ENCODE assay signal across 9 cellular contexts in the genomic region with DNA sequence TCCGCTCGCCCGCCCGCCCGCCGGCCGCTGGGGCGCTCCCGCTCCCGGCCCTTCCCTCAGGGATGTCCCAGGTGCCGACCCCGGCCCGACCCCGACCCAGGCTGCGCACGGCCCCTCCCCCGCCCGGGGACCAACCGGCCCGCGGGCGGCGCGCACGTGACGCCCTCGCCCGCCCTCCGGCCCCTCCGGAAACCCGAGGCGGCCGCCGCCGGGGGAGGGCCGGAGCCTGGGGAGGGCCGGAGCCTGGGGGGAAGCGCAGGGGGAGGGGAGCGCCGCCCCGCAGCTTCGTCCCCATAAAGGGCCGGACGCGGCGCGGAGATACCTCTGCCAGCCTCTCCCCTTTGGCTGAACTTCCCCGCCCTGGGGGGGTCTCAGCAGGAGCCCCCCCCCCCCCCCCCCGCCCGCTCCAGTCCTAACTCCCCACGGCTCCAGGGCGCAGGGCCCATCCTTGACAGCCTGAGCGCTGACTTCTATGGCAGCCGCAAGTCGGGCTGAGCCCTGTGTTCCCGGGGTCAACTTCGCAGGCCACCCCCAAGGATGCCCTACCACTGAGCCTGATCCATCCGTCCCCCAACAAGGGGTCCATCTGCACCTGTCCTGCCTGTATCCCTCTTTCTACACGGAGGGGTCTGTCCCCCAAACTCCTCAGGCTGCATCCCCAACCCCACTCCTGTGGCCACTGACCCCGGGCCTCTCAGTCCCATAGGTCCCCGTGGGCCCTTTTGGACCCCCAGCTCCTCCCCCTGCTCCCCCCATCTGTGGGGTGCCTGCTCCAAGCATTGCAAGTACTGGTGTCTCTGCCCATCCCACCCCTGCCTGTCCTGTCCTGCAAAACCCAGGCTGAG. TPM values are rescaled to one million over a fixed set of nuclear protein-coding genes. Genes with fewer than 3 reads are reported as not detected.
DNase-seq lines count a peak whose midpoint lies in the region; ATAC-seq, FAIRE-seq and TF ChIP-seq lines count a peak whose summit lies in the region.
"Had no signal": no experiment of that assay in that cellular context is flagged by ENCODE, and none has a peak within 500 bp of the region (broad histone marks: within the 10 kb centered on the region; RNA-seq: fewer than 3 reads in every experiment).

A gene (minus strand): TSS at position 69 of the 845 bp plus-strand sequence. CDS start 174 bp downstream, outside the sequence.

- H3K4me3 ChIP-seq in CD4-positive, CD25-positive, alpha-beta regulatory T cell (ENCODE audit: low read depth, low read length): no peak within 1 kb of the TSS
- H3K4me3 ChIP-seq in RWPE2 (ENCODE audit: severe bottlenecking) (peak within 1 kb of the TSS; percentile 58), endothelial cell of umbilical vein (replicated peaks in 1 of 3; ENCODE audit: insufficient read depth in 1 of 3, low read depth in 1 of 3, low read length in 3 of 3) (peak within 1 kb of the TSS; percentile 23 to 69 (median 49))

- peaks cover 12% of the 10 kb centered on the region for H3K4me1 ChIP-seq in CD4-positive, CD25-positive, alpha-beta regulatory T cell (ENCODE audit: control insufficient read depth, insufficient read depth, low read length, poor library complexity, severe bottlenecking)
- H3K4me1 ChIP-seq in RWPE2 (ENCODE audit: insufficient read depth, poor library complexity, severe bottlenecking) (peaks cover 11% of the 10 kb centered on the region), endothelial cell of umbilical vein (ENCODE audit: control insufficient read depth, extremely low read depth, insufficient read depth, low read length) (peaks cover 11% of the 10 kb centered on the region)

- peak within 1 kb of the TSS; percentile 76 for H2AFZ ChIP-seq in endothelial cell of umbilical vein (ENCODE audit: low read depth, low read length)

- no peaks in the 10 kb centered on the region for H3K36me3 Mint-ChIP-seq in CD4-positive, CD25-positive, alpha-beta regulatory T cell
- peaks cover 0 to 2% (median 0%) of the 10 kb centered on the region in 3 donors for H3K36me3 Mint-ChIP-seq in naive thymus-derived CD8-positive, alpha-beta T cell

- no peak for TF ChIP-seq CTCF in RWPE2 (IDR thresholded peaks at IDR 0.05; ENCODE audit: poor library complexity, severe bottlenecking)
- no peak for TF ChIP-seq CTCF in endothelial cell of umbilical vein (IDR thresholded peaks at IDR 0.05; ENCODE audit: extremely low read depth in 1 of 2, insufficient read depth in 1 of 2, low read depth in 1 of 2, low read length in 2 of 2)
- no peak for TF ChIP-seq CTCF in D721Med (IDR thresholded peaks at IDR 0.05; ENCODE audit: insufficient read depth, missing control alignments)

- H3K27ac Mint-ChIP-seq in CD4-positive, CD25-positive, alpha-beta regulatory T cell: peak within 1 kb of the TSS in 1 of 3 donors; percentile 26
- H3K27ac Mint-ChIP-seq in naive thymus-derived CD8-positive, alpha-beta T cell: peak within 1 kb of the TSS in 1 of 10 donors; percentile 25

- no peaks in the 10 kb centered on the region for H4K20me1 ChIP-seq in endothelial cell of umbilical vein (replicated peaks; ENCODE audit: control insufficient read depth, extremely low read depth, insufficient read depth, low read length)

- peaks cover 22% of the 10 kb centered on the region for H3K79me2 ChIP-seq in endothelial cell of umbilical vein (ENCODE audit: control insufficient read depth, insufficient read depth, low read length)

- H3K27me3 ChIP-seq in CD4-positive, CD25-positive, alpha-beta regulatory T cell (ENCODE audit: control insufficient read depth, insufficient read depth, low read length): no peaks in the 10 kb centered on the region
- no peaks in the 10 kb centered on the region for H3K27me3 ChIP-seq in RWPE2 (ENCODE audit: insufficient read depth, poor library complexity, severe bottlenecking)
- no peaks in the 10 kb centered on the region for H3K27me3 ChIP-seq in endothelial cell of umbilical vein (ENCODE audit: control insufficient read depth in 2 of 2, insufficient read depth in 2 of 2, low read length in 2 of 2)

- CTCF ChIA-PET in endothelial cell of umbilical vein (lab: Charles Lee): interaction anchor here (0.7 to 4.9 kb wide), 5 partner anchors 9 to 264 kb away, joined by 3 to 41 read pairs (median 9); a partner anchor contains a TSS

- no peak within 1 kb of the TSS for H3K27ac ChIP-seq in CD4-positive, CD25-positive, alpha-beta regulatory T cell (ENCODE audit: insufficient read depth, low read length, poor library complexity, severe bottlenecking)
- H3K27ac ChIP-seq in RWPE2 (ENCODE audit: poor library complexity, severe bottlenecking) (peak within 1 kb of the TSS; percentile 70), endothelial cell of umbilical vein (ENCODE audit: insufficient read depth, low read depth, low read length) (peak within 1 kb of the TSS; percentile 22)

- no peaks in the 10 kb centered on the region for H3K36me3 ChIP-seq in CD4-positive, CD25-positive, alpha-beta regulatory T cell (ENCODE audit: control insufficient read depth, insufficient read depth, low read length)
- no peaks in the 10 kb centered on the region for H3K36me3 ChIP-seq in RWPE2 (ENCODE audit: low read depth)
- peaks cover 0 to 11% of the 10 kb centered on the region in 2 experiments for H3K36me3 ChIP-seq in endothelial cell of umbilical vein (ENCODE audit: control insufficient read depth in 2 of 2, extremely low read depth in 1 of 2, insufficient read depth in 2 of 2, low read length in 2 of 2)

- DNase-seq in CD4-positive, CD25-positive, alpha-beta regulatory T cell: no peak
- no peak for DNase-seq in RWPE2 (ENCODE audit: low spot score)
- DNase-seq in endothelial cell of umbilical vein (ENCODE audit: low read depth, low spot score): peak; percentile 32
- no peak for DNase-seq in naive thymus-derived CD8-positive, alpha-beta T cell
- DNase-seq in D721Med (ENCODE audit: insufficient read length, low spot score): no peak
- DNase-seq in superior temporal gyrus (ENCODE audit: extremely low spot score): no peak

- no peaks in the 10 kb centered on the region for H3K9me3 ChIP-seq in CD4-positive, CD25-positive, alpha-beta regulatory T cell (ENCODE audit: control insufficient read depth in 2 of 2, low read length in 2 of 2)
- H3K9me3 ChIP-seq in RWPE2 (ENCODE audit: severe bottlenecking) (no peaks in the 10 kb centered on the region), endothelial cell of umbilical vein (replicated peaks; ENCODE audit: control insufficient read depth, insufficient read depth, low read length) (no peaks in the 10 kb centered on the region)

- no peaks in the 10 kb centered on the region for H3K9me3 Mint-ChIP-seq in CD4-positive, CD25-positive, alpha-beta regulatory T cell
- no peaks in the 10 kb centered on the region for H3K9me3 Mint-ChIP-seq in naive thymus-derived CD8-positive, alpha-beta T cell

- intact Hi-C loops in endothelial cell of umbilical vein (cut with micrococcal nuclease): loop anchor here (1.0 kb wide), 1 partner anchor 8 kb away; a partner anchor contains a TSS

- H3K4me3 Mint-ChIP-seq in CD4-positive, CD25-positive, alpha-beta regulatory T cell: peak within 1 kb of the TSS in 3 of 4 donors; percentile 38 to 70 (median 46)
- peak within 1 kb of the TSS in 9 of 10 donors; percentile 44 to 75 (median 61) for H3K4me3 Mint-ChIP-seq in naive thymus-derived CD8-positive, alpha-beta T cell

- H3K9me1 ChIP-seq in endothelial cell of umbilical vein (replicated peaks; ENCODE audit: control insufficient read depth, extremely low read depth, insufficient read depth, low read length): no peaks in the 10 kb centered on the region

- BruUV-seq in endothelial cell of umbilical vein (replicated peaks; lab: Mats Ljungman, UMichigan): no TSS peak

- peaks cover 34% of the 10 kb centered on the region for H3K27me3 Mint-ChIP-seq in CD4-positive, CD25-positive, alpha-beta regulatory T cell
- H3K27me3 Mint-ChIP-seq in naive thymus-derived CD8-positive, alpha-beta T cell: peaks cover 5 to 40% (median 19%) of the 10 kb centered on the region in 5 donors

- FAIRE-seq in endothelial cell of umbilical vein (lab: Jason Lieb, UNC) (peak; percentile 15), D721Med (lab: Jason Lieb, UNC) (no peak)
- FAIRE-seq: TTC549 had no signal

- dilution Hi-C loops in endothelial cell of umbilical vein (cut with MboI; ENCODE audit: extremely low pct_ligation_motif_present, low sequenced_read_pairs): no loop called here

- POLR2A ChIA-PET in endothelial cell of umbilical vein (lab: Charles Lee): interaction anchor here (1.3 kb wide), 1 partner anchor 10 kb away, joined by 3 read pairs; no protein-coding TSS in a partner anchor
- POLR2A ChIA-PET in naive thymus-derived CD8-positive, alpha-beta T cell (lab: Charles Lee): interaction anchor here (0.6 kb wide), 1 partner anchor 358 kb away, joined by 6 read pairs; no protein-coding TSS in a partner anchor

- no peak for ATAC-seq in CD4-positive, CD25-positive, alpha-beta regulatory T cell (ENCODE audit: low read depth in 2 of 2)
- ATAC-seq in GM19324 (IDR thresholded peaks at IDR 0.05; ENCODE audit: low FRiP score, unreplicated experiment): peak; percentile 47
- ATAC-seq in RWPE2 (ENCODE audit: low read depth): peak; percentile 28
- ATAC-seq in naive thymus-derived CD8-positive, alpha-beta T cell: no peak
- no peak for ATAC-seq in GM18870 (IDR thresholded peaks at IDR 0.05; ENCODE audit: unreplicated experiment)

- peaks cover 0 to 10% (median under 1%) of the 10 kb centered on the region in 4 donors for H3K4me1 Mint-ChIP-seq in CD4-positive, CD25-positive, alpha-beta regulatory T cell
- H3K4me1 Mint-ChIP-seq in naive thymus-derived CD8-positive, alpha-beta T cell: peaks cover 6 to 9% (median 8%) of the 10 kb centered on the region in 4 donors

- TF ChIP-seq POLR2A in endothelial cell of umbilical vein (IDR thresholded peaks at IDR 0.05; ENCODE audit: low read depth, low read length): no peak

- peak within 1 kb of the TSS; percentile 67 for H3K9ac ChIP-seq in endothelial cell of umbilical vein (replicated peaks; ENCODE audit: extremely low read depth, insufficient read depth, low read length)

- peak within 1 kb of the TSS; percentile 85 for H3K4me2 ChIP-seq in endothelial cell of umbilical vein (ENCODE audit: insufficient read depth, low read length)

TF ChIP-seq in endothelial cell of umbilical vein, 7 proteins besides CTCF, POLR2A, EP300 and RAD21 (continues in another document):
- TF ChIP-seq MYC (IDR thresholded peaks at IDR 0.05; ENCODE audit: low read depth, low read length): no peak

RNA-seq across cellular contexts. Expression of the gene that starts here (rescaled TPM):
- total RNA-seq in CD4-positive, CD25-positive, alpha-beta regulatory T cell: 2.0 TPM
- under 1 TPM in 2 of 4 donors, not detected in 2; 0.03 to 0.05 TPM for polyA plus RNA-seq in CD4-positive, CD25-positive, alpha-beta regulatory T cell
- total RNA-seq in endothelial cell of umbilical vein: 67.9 and 72.3 TPM in 2 replicates
- polyA plus RNA-seq in endothelial cell of umbilical vein: 86.8 and 90.2 TPM in 2 replicates
- 50.3 and 67.5 TPM in 2 replicates for polyA plus RNA-seq in endothelial cell of umbilical vein (2011; cell fraction: cytosol; rRNA removed)
- polyA plus RNA-seq in endothelial cell of umbilical vein (2011; cell fraction: nucleus; rRNA removed): 241 and 284 TPM in 2 replicates
- polyA plus RNA-seq in endothelial cell of umbilical vein (2012): 46.0 and 62.2 TPM in 2 replicates
- polyA minus RNA-seq in endothelial cell of umbilical vein: 51.9 and 76.1 TPM in 2 replicates
- 9.8 TPM for polyA minus RNA-seq in endothelial cell of umbilical vein (2011; cell fraction: cytosol; rRNA and poly(A)+ RNA removed)
- 48.7 and 88.7 TPM in 2 replicates for polyA minus RNA-seq in endothelial cell of umbilical vein (2011; cell fraction: nucleus; rRNA and poly(A)+ RNA removed)
- total RNA-seq in naive thymus-derived CD8-positive, alpha-beta T cell: 1 to 10 TPM; 2.1 to 2.9 TPM
- polyA plus RNA-seq in naive thymus-derived CD8-positive, alpha-beta T cell: under 1 TPM in 2 of 3 donors, not detected in 1; 0.02 to 0.03 TPM

Comparison
In these comparisons a context has a peak if more than half of its experiments do, and no peak if none do; other contexts are left out.
1. RNA of the gene that starts here (total RNA-seq): 67.9 to 72.3 TPM in endothelial cell of umbilical vein; 2.1 to 2.9 TPM in naive thymus-derived CD8-positive, alpha-beta T cell and 2.0 TPM in CD4-positive, CD25-positive, alpha-beta regulatory T cell (single experiment); every median in the first group is over 10 times any median in the second.
2. RNA of the gene that starts here (polyA plus RNA-seq): 46.0 to 284 TPM in endothelial cell of umbilical vein; 0.03 to 0.05 TPM in CD4-positive, CD25-positive, alpha-beta regulatory T cell and 0.02 to 0.03 TPM in naive thymus-derived CD8-positive, alpha-beta T cell; every median in the first group is over 10 times any median in the second.
3. ATAC-seq: peak in GM19324 (single experiment) and RWPE2 (single experiment); none in CD4-positive, CD25-positive, alpha-beta regulatory T cell (0 of 2), naive thymus-derived CD8-positive, alpha-beta T cell (0 of 2) and GM18870 (single experiment).